ENCODE assay signal across 25 cellular contexts in the genomic region with DNA sequence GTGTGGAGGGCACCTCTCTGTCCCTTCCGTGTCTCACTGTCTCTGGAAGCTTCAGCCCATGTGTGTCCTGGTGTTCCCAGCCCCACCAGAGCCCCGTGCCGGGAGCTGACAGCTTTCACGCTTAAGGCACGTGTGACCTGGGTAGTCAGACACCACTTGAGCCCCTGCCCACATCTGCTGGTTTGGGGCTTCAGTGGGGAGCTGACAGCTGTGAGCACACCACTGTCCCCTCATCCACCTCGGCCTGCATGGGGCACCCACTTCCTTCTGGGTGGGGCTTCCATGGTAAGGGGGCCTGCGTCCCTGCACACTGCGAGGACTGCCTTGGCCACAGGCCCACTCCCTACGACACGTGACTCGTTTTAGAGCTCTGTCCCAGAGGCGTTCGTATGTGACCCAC. TPM values are rescaled to one million over a fixed set of nuclear protein-coding genes. Genes with fewer than 3 reads are reported as not detected.
DNase-seq lines count a peak whose midpoint lies in the region; ATAC-seq, FAIRE-seq and TF ChIP-seq lines count a peak whose summit lies in the region.
"Had no signal": no experiment of that assay in that cellular context is flagged by ENCODE, and none has a peak within 500 bp of the region (broad histone marks: within the 10 kb centered on the region; RNA-seq: fewer than 3 reads in every experiment).

No MANE protein-coding gene starts in this region.

- peaks cover 20% of the 10 kb centered on the region for H3K27me3 Mint-ChIP-seq in GM23338 (ENCODE audit: insufficient read depth, low read depth, poor library complexity)
- H3K27me3 Mint-ChIP-seq: CD4-positive, alpha-beta memory T cell had no signal

- in situ Hi-C loops in Panc1 (cut with HindIII; ENCODE audit: low pct_unique_long_range_greater_than_20kb, low sequenced_read_pairs), result no loop called here

- H2AK5ac ChIP-seq in H1 (ENCODE audit: low read depth, low read length) (no peak overlapping the region), neuronal stem cell (ENCODE audit: low read depth, low read length) (no peak overlapping the region)

- H3K79me2 ChIP-seq in GM23338 (replicated peaks; ENCODE audit: insufficient read depth), result peaks cover 12% of the 10 kb centered on the region
- peaks cover 0 to 6% of the 10 kb centered on the region in 2 experiments; a peak in 2 of 4 replicates for H3K79me2 ChIP-seq in H1 (ENCODE audit: control insufficient read depth in 1 of 2, insufficient read depth in 2 of 2, low read length in 2 of 2)

- H3K4me3 ChIP-seq in GM23338 (no peak overlapping the region), Panc1 (ENCODE audit: low read depth in 2 of 2, low read length in 2 of 2) (no peak overlapping the region), H1 (ENCODE audit: extremely low read depth in 1 of 4, insufficient read depth in 2 of 4, low read depth in 3 of 4, low read length in 4 of 4) (no peak overlapping the region), neuronal stem cell (ENCODE audit: low read length in 2 of 2) (no peak overlapping the region), ascending aorta (no peak overlapping the region)
- H3K4me3 ChIP-seq: BLaER1 treated with 17β-estradiol and CSF1 and Interleukin-3, amounts not matched to agents 10 nM and 100 nM had no signal

- H3K27ac ChIP-seq in GM23338 (ENCODE audit: low read depth), result peak overlapping the region; percentile 16; the same call in 1 of the 2 replicates
- no peak overlapping the region; the same call in 1 of the 2 replicates for H3K27ac ChIP-seq in Panc1 (ENCODE audit: low read length)
- no peak overlapping the region for H3K27ac ChIP-seq in H1 (ENCODE audit: low read depth, low read length)
- H3K27ac ChIP-seq in neuronal stem cell (replicated peaks; ENCODE audit: low read length), result no peak overlapping the region
- H3K27ac ChIP-seq in ascending aorta, result no peak overlapping the region
- H3K27ac ChIP-seq: BLaER1 treated with 17β-estradiol and CSF1 and Interleukin-3, amounts not matched to agents 10 nM and 100 nM had no signal

- H3K36me3 Mint-ChIP-seq in GM23338 (ENCODE audit: low read depth), result peaks cover 44% of the 10 kb centered on the region

- H3K9me2 ChIP-seq in GM23338 (ENCODE audit: insufficient read depth), result no peaks in the 10 kb centered on the region

- H4K8ac ChIP-seq in H1 (ENCODE audit: extremely low read depth, insufficient read depth, low read length) (no peak overlapping the region), neuronal stem cell (ENCODE audit: low read depth, low read length) (no peak overlapping the region)

- CTCF ChIA-PET in Panc1 (lab: Charles Lee), result no interaction called here
- CTCF ChIA-PET in H1 (lab: Charles Lee; ENCODE audit: partially characterized antibody), result interaction anchor here (0.8 to 3.3 kb wide), 7 partner anchors 10 to 206 kb away, joined by 3 to 21 read pairs (median 5); a partner anchor contains a TSS

- H3K14ac ChIP-seq in H1 (ENCODE audit: insufficient read length) (no peak overlapping the region), neuronal stem cell (ENCODE audit: low read length) (no peak overlapping the region)

- no peak overlapping the region for H3K56ac ChIP-seq in H1 (replicated peaks; ENCODE audit: insufficient read length, low read depth, low read length)

- peaks cover 13% of the 10 kb centered on the region; the same call in 1 of the 2 replicates for H3K23me2 ChIP-seq in H1 (ENCODE audit: low read depth, low read length)

- no peak overlapping the region for H3K4ac ChIP-seq in H1 (replicated peaks; ENCODE audit: insufficient read length, low read depth, low read length)
- H3K4ac ChIP-seq in neuronal stem cell (ENCODE audit: low read length), result no peak overlapping the region

- H2AFZ ChIP-seq in GM23338, result no peak overlapping the region
- H2AFZ ChIP-seq in H1 (ENCODE audit: low read length), result no peak overlapping the region
- H2AFZ ChIP-seq in neuronal stem cell (ENCODE audit: low read length), result no peak overlapping the region

- H3K4me1 ChIP-seq in GM23338 (ENCODE audit: insufficient read depth), result peaks cover 11% of the 10 kb centered on the region; the same call in 1 of the 2 replicates
- peaks cover 19% of the 10 kb centered on the region for H3K4me1 ChIP-seq in Panc1 (ENCODE audit: control insufficient read depth, insufficient read depth, low read length)
- H3K4me1 ChIP-seq in H1 (replicated peaks in 1 of 4; ENCODE audit: control insufficient read depth in 3 of 4, insufficient read depth in 4 of 4, low read length in 3 of 4), result peaks cover 0 to 18% (median 15%) of the 10 kb centered on the region in 4 experiments; a peak in 6 of 7 replicates
- H3K4me1 ChIP-seq in neuronal stem cell (ENCODE audit: control insufficient read depth in 2 of 2, insufficient read depth in 1 of 2, low read depth in 1 of 2, low read length in 2 of 2), result peaks cover 13 to 19% of the 10 kb centered on the region in 2 donors
- H3K4me1 ChIP-seq in ascending aorta, result peaks cover 0 to 8% of the 10 kb centered on the region in 2 donors

- H3K4me1 Mint-ChIP-seq in GM23338, result peaks cover 15% of the 10 kb centered on the region

- H3K18ac ChIP-seq in H1 (ENCODE audit: extremely low read depth, low read length) (no peak overlapping the region), neuronal stem cell (ENCODE audit: low read length) (no peak overlapping the region)

- intact Hi-C loops in Panc1 (cut with micrococcal nuclease; ENCODE audit: unreplicated experiment) (no loop called here), ascending aorta (cut with DNase I) (no loop called here)

- H2BK120ac ChIP-seq in H1 (replicated peaks; ENCODE audit: low read depth, low read length), result no peak overlapping the region
- H2BK120ac ChIP-seq in neuronal stem cell (ENCODE audit: low read depth, low read length), result no peak overlapping the region

- H3F3A ChIP-seq in GM23338 (replicated peaks; ENCODE audit: low read depth), result peaks cover 18% of the 10 kb centered on the region; the same call in 1 of the 2 replicates

- H2BK5ac ChIP-seq in H1 (ENCODE audit: low read depth, low read length) (peak overlapping the region; percentile 60), neuronal stem cell (ENCODE audit: low read length) (no peak overlapping the region)

- H3K27me3 ChIP-seq in GM23338 (ENCODE audit: insufficient read depth) (no peaks in the 10 kb centered on the region), Panc1 (ENCODE audit: control insufficient read depth, insufficient read depth, low read length) (no peaks in the 10 kb centered on the region), H1 (replicated peaks in 1 of 4; ENCODE audit: control insufficient read depth in 3 of 4, extremely low read depth in 1 of 4, insufficient read depth in 3 of 4, low read length in 3 of 4) (no peaks in the 10 kb centered on the region), neuronal stem cell (ENCODE audit: control insufficient read depth in 3 of 3, insufficient read depth in 3 of 3, low read depth in 1 of 3, low read length in 3 of 3) (no peaks in the 10 kb centered on the region), ascending aorta (no peaks in the 10 kb centered on the region)
- H3K27me3 ChIP-seq: BLaER1 treated with 17β-estradiol and CSF1 and Interleukin-3, amounts not matched to agents 10 nM and 100 nM had no signal

- TF ChIP-seq EP300 in H1 (IDR thresholded peaks at IDR 0.05; ENCODE audit: borderline replicate concordance in 1 of 2, low read depth in 2 of 2, low read length in 2 of 2), result no peak

- H3K9me3 ChIP-seq in Panc1 (ENCODE audit: control insufficient read depth, insufficient read depth, low read depth, low read length) (no peaks in the 10 kb centered on the region), H1 (ENCODE audit: insufficient read depth in 2 of 2, low read depth in 1 of 2, low read length in 1 of 2) (no peaks in the 10 kb centered on the region), neuronal stem cell (replicated peaks in 1 of 2; ENCODE audit: control insufficient read depth in 2 of 2, insufficient read depth in 1 of 2, low read depth in 1 of 2, low read length in 2 of 2) (no peaks in the 10 kb centered on the region), ascending aorta (no peaks in the 10 kb centered on the region)
- H3K9me3 ChIP-seq: BLaER1 treated with 17β-estradiol and CSF1 and Interleukin-3, amounts not matched to agents 10 nM and 100 nM; Caco-2 had no signal

- TF ChIP-seq CTCF in GM23338 (conservative IDR thresholded peaks at IDR 0.05; ENCODE audit: low read depth in 2 of 2), result no peak
- TF ChIP-seq CTCF in Panc1 (IDR thresholded peaks at IDR 0.05), result no peak
- no peak for TF ChIP-seq CTCF in H1 (IDR thresholded peaks at IDR 0.05; ENCODE audit: control extremely low read depth in 1 of 3, insufficient read depth in 1 of 3, low read depth in 1 of 3, low read length in 3 of 3)
- no peak for TF ChIP-seq CTCF in ascending aorta (IDR thresholded peaks at IDR 0.05)

- H4K5ac ChIP-seq in H1 (ENCODE audit: insufficient read length, low read depth, low read length), result no peak overlapping the region

- TF ChIP-seq POLR2A in H1 (IDR thresholded peaks at IDR 0.05; ENCODE audit: control extremely low read depth in 1 of 2, low read depth in 2 of 2, low read length in 2 of 2), result no peak

- no peak for ATAC-seq in GM23338
- ATAC-seq in Panc1, result no peak

- FAIRE-seq in H1 (lab: Jason Lieb, UNC), result no peak
- FAIRE-seq: GM18507 had no signal

- 92% methylated on average over 13 of the region's 13 CpGs; no CpG with 5 or more reads in 1 of the 2 experiments for WGBS in H1 (ENCODE audit: extremely low coverage in 1 of 2, insufficient coverage in 1 of 2, insufficient read length in 1 of 2, insufficient replicate concordance in 2 of 2, low coverage in 1 of 2, low lambda C conversion rate in 2 of 2, missing lambda C conversion rate in 1 of 2), 2 experiments
- no CpG with 5 or more reads among the region's 13 CpGs for WGBS in neuronal stem cell (ENCODE audit: extremely low coverage in 2 of 2, insufficient read length in 2 of 2, insufficient replicate concordance in 1 of 2), 2 donors

- H2BK12ac ChIP-seq in H1 (ENCODE audit: low read depth, low read length) (no peak overlapping the region), neuronal stem cell (ENCODE audit: low read length) (no peak overlapping the region)

- no peak overlapping the region; the same call in 2 of the 3 replicates for H3K4me3 Mint-ChIP-seq in GM23338
- H3K4me3 Mint-ChIP-seq: HFFc6 had no signal

- H3K36me3 ChIP-seq in GM23338 (ENCODE audit: insufficient read depth) (peaks cover 5% of the 10 kb centered on the region; the same call in 1 of the 2 replicates), Panc1 (ENCODE audit: control insufficient read depth, insufficient read depth, low read length) (peaks cover 3% of the 10 kb centered on the region), H1 (ENCODE audit: control insufficient read depth in 2 of 4, insufficient read depth in 4 of 4, low read length in 3 of 4) (peaks cover 25 to 50% (median 39%) of the 10 kb centered on the region in 4 experiments), neuronal stem cell (replicated peaks in 1 of 2; ENCODE audit: control insufficient read depth in 2 of 2, insufficient read depth in 2 of 2, low read length in 2 of 2) (peaks cover 61 to 79% of the 10 kb centered on the region in 2 donors), ascending aorta (no peaks in the 10 kb centered on the region)

- H3K4me2 ChIP-seq in GM23338 (no peak overlapping the region), H1 (ENCODE audit: insufficient read depth in 1 of 2, low read depth in 2 of 2, low read length in 2 of 2) (no peak overlapping the region), neuronal stem cell (ENCODE audit: insufficient read depth, low read length, poor library complexity, severe bottlenecking) (no peak overlapping the region)

- H3K27ac Mint-ChIP-seq in GM23338, result no peak overlapping the region
- H3K27ac Mint-ChIP-seq: HFFc6 had no signal

- H3K9me3 Mint-ChIP-seq in GM23338, result no peaks in the 10 kb centered on the region
- H3K9me3 Mint-ChIP-seq: CD4-positive, alpha-beta memory T cell; HFFc6 had no signal

- H4K91ac ChIP-seq in H1 (replicated peaks; ENCODE audit: insufficient read length, low read length), result no peak overlapping the region
- H4K91ac ChIP-seq in neuronal stem cell (ENCODE audit: low read depth, low read length, poor library complexity), result no peak overlapping the region

- no peak overlapping the region for H3K23ac ChIP-seq in H1 (ENCODE audit: insufficient read length)
- H3K23ac ChIP-seq in neuronal stem cell (ENCODE audit: low read depth, low read length, poor library complexity), result peak overlapping the region; percentile 80

- no peak overlapping the region for H2BK20ac ChIP-seq in H1 (ENCODE audit: low read length)

- H3K79me1 ChIP-seq in H1 (ENCODE audit: low read depth, low read length), result peaks cover 10% of the 10 kb centered on the region
- H3K79me1 ChIP-seq in neuronal stem cell (ENCODE audit: low read depth, low read length), result peaks cover 15% of the 10 kb centered on the region

- no peak for TF ChIP-seq RAD21 in H1 (IDR thresholded peaks at IDR 0.05 in 1 of 2, conservative IDR thresholded peaks at IDR 0.05 in 1 of 2; ENCODE audit: low read depth in 2 of 2, low read length in 2 of 2)

- no peak overlapping the region for H3K9ac ChIP-seq in H1 (replicated peaks in 1 of 4; ENCODE audit: extremely low read depth in 1 of 4, low read depth in 3 of 4, low read length in 3 of 4)
- no peak overlapping the region for H3K9ac ChIP-seq in neuronal stem cell (ENCODE audit: low read depth, low read length, poor library complexity)

- DNase-seq in GM23338 (ENCODE audit: low spot score) (no peak), Panc1 (ENCODE audit: low read depth, low spot score) (no peak), H1 (ENCODE audit: low read depth in 1 of 2, low spot score in 2 of 2) (no peak), neuronal stem cell (ENCODE audit: low spot score) (no peak), ascending aorta (ENCODE audit: low spot score in 2 of 2) (no peak)
- DNase-seq in activated CD8-positive, alpha-beta memory T cell treated with anti-CD3 and anti-CD28 coated beads, Interleukin-2, amount 50 U/mL, for 4 hours, result no peak
- DNase-seq in stimulated activated CD4-positive, alpha-beta T cell treated with anti-CD3 and anti-CD28 coated beads, Interleukin-1b, Interleukin-23, amount 100 ng/mL, for 48 hours, result no peak
- DNase-seq: ACHN; Caco-2; CD4-positive, alpha-beta memory T cell; DMS153; H7; HFFc6; MM.1S; NCI-H1048; NCI-H1417 treated with DMSO at 0.1 percent for 48 hours; NCI-H187 treated with DMSO at 0.1 percent for 48 hours; NCI-H2227 treated with DMSO at 0.1 percent for 48 hours; NCI-H774; NK-92 treated with Interleukin-12 subunit alpha and Interleukin-12 subunit beta, amount 100 ng/mL, for 24 hours; SHP77; SW 1271 had no signal

- POLR2A ChIA-PET in Panc1 (lab: Charles Lee) (no interaction called here), H1 (lab: Charles Lee; ENCODE audit: partially characterized antibody) (interaction anchor here (0.6 to 2.8 kb wide), 7 partner anchors 9 to 240 kb away, joined by 3 to 21 read pairs (median 3); a partner anchor contains a TSS)

- peaks cover 10% of the 10 kb centered on the region; the same call in 1 of the 2 replicates for H4K20me1 ChIP-seq in GM23338 (replicated peaks; ENCODE audit: insufficient read depth)
- peaks cover 9 to 24% of the 10 kb centered on the region in 2 experiments for H4K20me1 ChIP-seq in H1 (replicated peaks in 1 of 2; ENCODE audit: control insufficient read depth in 1 of 2, insufficient read depth in 2 of 2, low read length in 2 of 2)

- no peak overlapping the region for H2BK15ac ChIP-seq in H1 (ENCODE audit: low read length)
- no peak overlapping the region for H2BK15ac ChIP-seq in neuronal stem cell (ENCODE audit: low read length)

- TSS peak; percentile 60 for BruUV-seq in Panc1 (replicated peaks; lab: Mats Ljungman, UMichigan)

RNA-seq across cellular contexts. Expression of a gene that starts 2.6 kb away (rescaled TPM):
- total RNA-seq in GM23338 (2014; rRNA removed; shearing (Covaris generic)), result 86.5 and 98.9 TPM in 2 replicates
- polyA plus RNA-seq in GM23338 (2016; fragmentation: Nextera tagmentation; extraction: Ambion mirVana), result 50.2 and 50.6 TPM in 2 replicates
- 25.0 TPM for total RNA-seq in Panc1 (2021; ENCODE audit: unreplicated experiment)
- 18.1 TPM for polyA plus RNA-seq in Panc1 (2012; ENCODE audit: insufficient read length)
- total RNA-seq in H1 (2021; fragmentation: NEBNext Ultra II Directional; extraction: Animal tissue kit (Norgen Biotek cat#: 25700)), result 54.2 and 54.6 TPM in 2 replicates
- polyA plus RNA-seq in H1 (2011; rRNA removed), result 55.6 and 71.2 TPM in 2 replicates
- polyA plus RNA-seq in H1 (2011; cell fraction: cytosol; rRNA removed), result 57.9 TPM
- polyA plus RNA-seq in H1 (2011; cell fraction: nucleus; rRNA removed), result 227 TPM
- 41.6 to 54.3 TPM (median 48.8 TPM) in 4 replicates for polyA plus RNA-seq in H1 (2012, experiment 1 of 2)
- 45.5 TPM for polyA plus RNA-seq in H1 (2012, experiment 2 of 2)
- 32.6 TPM for polyA plus RNA-seq in H1 (2013, experiment 1 of 2)
- polyA plus RNA-seq in H1 (2013, experiment 2 of 2), result 32.0 TPM
- polyA minus RNA-seq in H1 (2011; rRNA and poly(A)+ RNA removed), result 17.1 and 20.1 TPM in 2 replicates
- polyA minus RNA-seq in H1 (2011; cell fraction: cytosol; rRNA and poly(A)+ RNA removed), result 27.2 TPM
- 66.0 TPM for polyA minus RNA-seq in H1 (2011; cell fraction: nucleus; rRNA and poly(A)+ RNA removed)
- polyA plus RNA-seq in neuronal stem cell (2013, experiment 1 of 2), result 31.4 TPM
- 29.6 TPM for polyA plus RNA-seq in neuronal stem cell (2013, experiment 2 of 2)
- not detected for total RNA-seq in ascending aorta

RNA-seq across cellular contexts. Expression of a gene that starts 13.8 kb away (rescaled TPM):
- total RNA-seq in GM23338 (2014; rRNA removed; shearing (Covaris generic)), result 1.7 and 3.0 TPM in 2 replicates
- 0.10 TPM in 1 of 2 replicates, not detected in the other for polyA plus RNA-seq in GM23338 (2016; fragmentation: Nextera tagmentation; extraction: Ambion mirVana)
- total RNA-seq in Panc1 (2021; ENCODE audit: unreplicated experiment), result 3.2 TPM
- 2.3 TPM for polyA plus RNA-seq in Panc1 (2012; ENCODE audit: insufficient read length)
- total RNA-seq in H1 (2021; fragmentation: NEBNext Ultra II Directional; extraction: Animal tissue kit (Norgen Biotek cat#: 25700)), result 0.34 and 0.52 TPM in 2 replicates
- 0.30 and 0.74 TPM in 2 replicates for polyA plus RNA-seq in H1 (2011; rRNA removed)
- 0.32 TPM for polyA plus RNA-seq in H1 (2011; cell fraction: cytosol; rRNA removed)
- polyA plus RNA-seq in H1 (2011; cell fraction: nucleus; rRNA removed), result 2.5 TPM
- 0.08 to 0.20 TPM (median 0.08 TPM) in 3 of 4 replicates, not detected in the other for polyA plus RNA-seq in H1 (2012, experiment 1 of 2)
- 0.10 TPM for polyA plus RNA-seq in H1 (2012, experiment 2 of 2)
- 0.10 TPM for polyA plus RNA-seq in H1 (2013, experiment 1 of 2)
- polyA plus RNA-seq in H1 (2013, experiment 2 of 2), result 0.15 TPM
- 0.13 and 0.46 TPM in 2 replicates for polyA minus RNA-seq in H1 (2011; rRNA and poly(A)+ RNA removed)
- polyA minus RNA-seq in H1 (2011; cell fraction: cytosol; rRNA and poly(A)+ RNA removed), result 1.1 TPM
- polyA minus RNA-seq in H1 (2011; cell fraction: nucleus; rRNA and poly(A)+ RNA removed), result 4.2 TPM
- 0.96 TPM for polyA plus RNA-seq in neuronal stem cell (2013, experiment 1 of 2)
- polyA plus RNA-seq in neuronal stem cell (2013, experiment 2 of 2), result 1.1 TPM
- total RNA-seq in ascending aorta, result not detected
- total RNA-seq: CD4-positive, alpha-beta memory T cell; RPMI7951 had no signal
- polyA plus RNA-seq: CD4-positive, alpha-beta memory T cell had no signal

RNA-seq across cellular contexts. Expression of a gene that starts 17.7 kb away (rescaled TPM):
- 19.3 and 21.0 TPM in 2 replicates for total RNA-seq in GM23338 (2014; rRNA removed; shearing (Covaris generic))
- polyA plus RNA-seq in GM23338 (2016; fragmentation: Nextera tagmentation; extraction: Ambion mirVana) (5.4 and 6.1 TPM in 2 replicates), H1 (2011; rRNA removed) (8.7 and 13.3 TPM in 2 replicates)
- total RNA-seq in Panc1 (2021; ENCODE audit: unreplicated experiment) (26.7 TPM), ascending aorta (22.5 TPM)
- polyA plus RNA-seq in Panc1 (2012; ENCODE audit: insufficient read length), result 15.9 TPM
- 18.6 and 21.5 TPM in 2 replicates for total RNA-seq in H1 (2021; fragmentation: NEBNext Ultra II Directional; extraction: Animal tissue kit (Norgen Biotek cat#: 25700))
- 9.4 TPM for polyA plus RNA-seq in H1 (2011; cell fraction: cytosol; rRNA removed)
- polyA plus RNA-seq in H1 (2011; cell fraction: nucleus; rRNA removed), result 22.2 TPM
- 7.7 to 10.3 TPM (median 9.2 TPM) in 4 replicates for polyA plus RNA-seq in H1 (2012, experiment 1 of 2)
- 4.2 TPM for polyA plus RNA-seq in H1 (2012, experiment 2 of 2)
- polyA plus RNA-seq in H1 (2013, experiment 1 of 2), result 7.5 TPM
- 7.0 TPM for polyA plus RNA-seq in H1 (2013, experiment 2 of 2)
- polyA minus RNA-seq in H1 (2011; rRNA and poly(A)+ RNA removed), result 13.1 and 14.6 TPM in 2 replicates
- polyA minus RNA-seq in H1 (2011; cell fraction: cytosol; rRNA and poly(A)+ RNA removed), result 15.0 TPM
- 13.0 TPM for polyA minus RNA-seq in H1 (2011; cell fraction: nucleus; rRNA and poly(A)+ RNA removed)
- 7.1 TPM for polyA plus RNA-seq in neuronal stem cell (2013, experiment 1 of 2)
- polyA plus RNA-seq in neuronal stem cell (2013, experiment 2 of 2), result 7.2 TPM

RNA-seq across cellular contexts. Expression of a gene that starts 28.0 kb away (rescaled TPM):
- total RNA-seq in GM23338 (2014; rRNA removed; shearing (Covaris generic)), result 53.0 and 54.2 TPM in 2 replicates
- 21.2 and 24.5 TPM in 2 replicates for polyA plus RNA-seq in GM23338 (2016; fragmentation: Nextera tagmentation; extraction: Ambion mirVana)
- 35.8 TPM for total RNA-seq in Panc1 (2021; ENCODE audit: unreplicated experiment)
- polyA plus RNA-seq in Panc1 (2012; ENCODE audit: insufficient read length), result 17.6 TPM
- 54.3 and 55.9 TPM in 2 replicates for total RNA-seq in H1 (2021; fragmentation: NEBNext Ultra II Directional; extraction: Animal tissue kit (Norgen Biotek cat#: 25700))
- polyA plus RNA-seq in H1 (2011; rRNA removed), result 15.4 and 25.5 TPM in 2 replicates
- polyA plus RNA-seq in H1 (2011; cell fraction: cytosol; rRNA removed), result 19.4 TPM
- 33.2 TPM for polyA plus RNA-seq in H1 (2011; cell fraction: nucleus; rRNA removed)
- polyA plus RNA-seq in H1 (2012, experiment 1 of 2), result 28.0 to 37.5 TPM (median 33.7 TPM) in 4 replicates
- 38.2 TPM for polyA plus RNA-seq in H1 (2012, experiment 2 of 2)
- 21.7 TPM for polyA plus RNA-seq in H1 (2013, experiment 1 of 2)
- 21.4 TPM for polyA plus RNA-seq in H1 (2013, experiment 2 of 2)
- polyA minus RNA-seq in H1 (2011; rRNA and poly(A)+ RNA removed), result 41.3 and 59.4 TPM in 2 replicates
- 33.2 TPM for polyA minus RNA-seq in H1 (2011; cell fraction: cytosol; rRNA and poly(A)+ RNA removed)
- 36.2 TPM for polyA minus RNA-seq in H1 (2011; cell fraction: nucleus; rRNA and poly(A)+ RNA removed)
- polyA plus RNA-seq in neuronal stem cell (2013, experiment 1 of 2), result 26.8 TPM
- polyA plus RNA-seq in neuronal stem cell (2013, experiment 2 of 2), result 26.7 TPM
- 0.43 TPM for total RNA-seq in ascending aorta

RNA-seq across cellular contexts. Expression of a gene that starts 56.5 kb away (rescaled TPM):
- total RNA-seq in GM23338 (2014; rRNA removed; shearing (Covaris generic)), result 98.2 and 109 TPM in 2 replicates
- polyA plus RNA-seq in GM23338 (2016; fragmentation: Nextera tagmentation; extraction: Ambion mirVana) (154 and 162 TPM in 2 replicates), H1 (2011; rRNA removed) (125 and 218 TPM in 2 replicates)
- total RNA-seq in Panc1 (2021; ENCODE audit: unreplicated experiment) (282 TPM), ascending aorta (91.9 TPM)
- polyA plus RNA-seq in Panc1 (2012; ENCODE audit: insufficient read length), result 497 TPM
- 176 and 199 TPM in 2 replicates for total RNA-seq in H1 (2021; fragmentation: NEBNext Ultra II Directional; extraction: Animal tissue kit (Norgen Biotek cat#: 25700))
- polyA plus RNA-seq in H1 (2011; cell fraction: cytosol; rRNA removed), result 35.7 TPM
- polyA plus RNA-seq in H1 (2011; cell fraction: nucleus; rRNA removed), result 80.2 TPM
- 161 to 288 TPM (median 238 TPM) in 4 replicates for polyA plus RNA-seq in H1 (2012, experiment 1 of 2)
- polyA plus RNA-seq in H1 (2012, experiment 2 of 2), result 371 TPM
- 359 TPM for polyA plus RNA-seq in H1 (2013, experiment 1 of 2)
- polyA plus RNA-seq in H1 (2013, experiment 2 of 2), result 478 TPM
- polyA minus RNA-seq in H1 (2011; rRNA and poly(A)+ RNA removed), result 15.2 and 20.3 TPM in 2 replicates
- 225 TPM for polyA minus RNA-seq in H1 (2011; cell fraction: cytosol; rRNA and poly(A)+ RNA removed)
- 36.2 TPM for polyA minus RNA-seq in H1 (2011; cell fraction: nucleus; rRNA and poly(A)+ RNA removed)
- polyA plus RNA-seq in neuronal stem cell (2013, experiment 1 of 2), result 244 TPM
- polyA plus RNA-seq in neuronal stem cell (2013, experiment 2 of 2), result 240 TPM

Comparison
In these comparisons a context has a peak if more than half of its experiments do, and no peak if none do; other contexts are left out.
1. RNA of a gene that starts 2.6 kb away (total RNA-seq): 86.5 to 98.9 TPM in GM23338, 54.2 to 54.6 TPM in H1 and 25.0 TPM in Panc1 (single experiment); not detected in ascending aorta (single experiment); every median in the first group is over 10 times any median in the second.